ENCODE assay signal across 16 cellular contexts in the genomic region with DNA sequence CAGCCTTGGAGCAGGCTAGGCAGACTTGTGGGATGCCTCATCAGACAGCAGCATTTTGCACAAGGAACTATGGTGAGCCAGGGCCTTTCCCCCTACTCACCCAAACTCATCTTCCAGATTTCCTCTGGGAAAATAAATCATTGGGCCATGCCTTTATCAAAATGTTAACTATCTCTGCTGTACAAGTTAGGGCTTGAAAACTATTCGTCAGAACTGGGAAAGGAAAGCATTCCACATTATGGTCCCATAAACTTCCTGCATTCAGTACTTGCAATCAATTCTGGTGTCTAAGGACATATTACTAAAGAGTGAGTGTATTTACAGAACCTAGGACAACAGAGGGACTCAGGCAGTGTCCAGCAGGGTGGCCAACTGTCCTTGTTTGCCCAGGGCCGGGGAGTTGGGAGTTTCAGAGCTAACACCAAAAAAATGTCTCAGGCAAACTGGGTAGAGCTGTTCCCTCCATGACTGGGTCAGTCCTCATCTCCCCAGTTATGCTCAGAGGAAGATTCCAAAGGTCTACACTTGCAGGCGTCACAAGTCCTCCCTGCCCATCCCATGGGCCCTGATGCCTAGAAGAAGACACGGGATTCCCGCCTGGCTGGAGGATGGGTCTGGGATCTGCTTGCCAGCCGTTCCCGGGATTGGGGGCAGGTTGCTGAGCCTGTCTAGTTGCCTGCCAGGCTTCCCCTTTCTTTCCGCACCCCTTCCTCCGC.
"Had no signal": no experiment of that assay in that cellular context is flagged by ENCODE, and none has a peak within 500 bp of the region (broad histone marks: within the 10 kb centered on the region; RNA-seq: fewer than 3 reads in every experiment).

No MANE protein-coding gene starts in this region.

- DNase-seq: activated CD4-positive, alpha-beta T cell treated with anti-CD3 and anti-CD28 coated beads for 1 hour; activated CD4-positive, alpha-beta T cell treated with anti-CD3 and anti-CD28 coated beads, Interleukin-2, amount 50 U/mL, for 4 hours; activated gamma-delta T cell treated with Interleukin-2 at 50 U/mL for 16 hours; immature natural killer cell; left colon; stimulated activated CD4-positive, alpha-beta T cell treated with anti-CD3 and anti-CD28 coated beads, Interleukin-2, amount 100 ng/mL, for 24 hours; stimulated activated naive CD4-positive, alpha-beta T cell treated with Interleukin-2 at 50 U/mL for 16 hours; substantia nigra; trophoblast cell; WERI-Rb-1 had no signal

- ATAC-seq: activated naive CD4-positive, alpha-beta T cell treated with anti-CD3 and anti-CD28 coated beads, Interleukin-2, amount 50 U/mL, for 72 hours; left colon had no signal

- H3K27ac ChIP-seq: WERI-Rb-1 had no signal

- H3K4me1 Mint-ChIP-seq: immature natural killer cell, mesothelial cell of epicardium had no signal

- H3K9me3 Mint-ChIP-seq: activated naive CD4-positive, alpha-beta T cell treated with anti-CD3 and anti-CD28 coated beads, Interleukin-2, amount 50 U/mL, for 72 hours; activated T-helper 1 cell treated with anti-CD3 and anti-CD28 coated beads, Interleukin-12 subunit alpha, Interleukin-12 subunit beta, Interleukin-2, Interleukin-4 antibody, amounts not matched to agents 30 ng/mL and 10 ng/mL and 1 ng/mL, durations not matched to agents 14 hours and 24 hours and 36 hours; mesothelial cell of epicardium had no signal

- H3K4me3 Mint-ChIP-seq: activated T-helper 1 cell treated with anti-CD3 and anti-CD28 coated beads, Interleukin-12 subunit alpha, Interleukin-12 subunit beta, Interleukin-2, Interleukin-4 antibody, amounts not matched to agents 30 ng/mL and 10 ng/mL and 1 ng/mL, durations not matched to agents 14 hours and 24 hours and 36 hours; immature natural killer cell; mesothelial cell of epicardium; nephron had no signal

- H3K36me3 Mint-ChIP-seq: activated naive CD4-positive, alpha-beta T cell treated with anti-CD3 and anti-CD28 coated beads, Interleukin-2, amount 50 U/mL, for 72 hours; mesothelial cell of epicardium had no signal

- H3K36me3 ChIP-seq: WERI-Rb-1 had no signal

- FAIRE-seq: colon had no signal

- H3K4me3 ChIP-seq: lung had no signal

- H3K27ac Mint-ChIP-seq: activated T-helper 1 cell treated with anti-CD3 and anti-CD28 coated beads, Interleukin-12 subunit alpha, Interleukin-12 subunit beta, Interleukin-2, Interleukin-4 antibody, amounts not matched to agents 30 ng/mL and 10 ng/mL and 1 ng/mL, durations not matched to agents 14 hours and 24 hours and 36 hours; immature natural killer cell; mesothelial cell of epicardium had no signal
